Comparison of ENCODE assay signal across 8 cellular contexts in the genomic region with DNA sequence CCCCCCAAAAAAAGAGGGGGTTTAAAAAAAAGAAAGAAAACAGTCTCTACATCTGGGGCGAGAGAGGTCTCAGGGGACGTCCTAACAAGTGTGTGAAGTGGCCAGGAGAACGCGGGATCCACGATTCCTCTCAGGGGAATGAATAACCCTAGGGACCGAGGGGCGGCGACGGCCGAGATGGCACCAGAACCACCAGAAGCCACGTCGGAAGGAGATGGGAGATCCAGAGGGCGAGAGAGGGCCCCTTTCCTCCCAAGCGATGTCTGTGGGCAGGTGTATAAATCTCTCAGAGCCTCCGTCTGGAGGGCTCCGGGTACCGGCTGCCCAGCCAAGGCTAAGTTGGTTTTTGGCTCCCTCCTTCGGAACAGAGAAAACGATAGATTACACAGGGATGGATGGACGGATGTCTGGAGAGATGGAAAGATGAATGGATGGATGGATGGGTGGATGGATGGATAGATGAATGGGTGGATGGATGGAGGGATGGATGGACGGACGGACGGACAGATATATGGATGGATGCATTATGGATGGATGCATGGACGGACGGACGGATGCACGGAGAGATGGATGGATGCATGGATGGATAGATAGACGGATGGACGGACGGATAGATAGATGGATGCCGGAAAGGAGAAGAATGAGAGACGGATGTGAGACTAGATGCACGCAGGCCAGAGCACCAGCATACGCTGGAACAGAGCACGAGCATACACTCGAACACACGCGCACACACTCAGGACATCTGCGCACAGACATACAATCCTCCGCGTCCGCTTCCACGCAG. TPM values are rescaled to one million over a fixed set of nuclear protein-coding genes. Genes with fewer than 3 reads are reported as not detected.
A peak's percentile ranks its signal among the peaks of the same experiment; 100 is the strongest.
DNase-seq lines count a peak whose midpoint lies in the region; ATAC-seq and TF ChIP-seq lines count a peak whose summit lies in the region.

No MANE protein-coding gene starts in this region.

- no peaks in the 10 kb centered on the region for H3K9me3 Mint-ChIP-seq in stimulated activated naive B cell treated with anti-CD40 and anti-IgM and Interleukin-4, amounts not matched to agents 10 μg/mL and 1 μg/mL and 100 μg/mL, for 72 hours

- DNase-seq in GM03348 (ENCODE audit: low spot score) (peak; percentile 44), NCI-H526 (lab: John Stamatoyannopoulos, UW) (peak; percentile 68 to 84), brain microvascular endothelial cell (peak; percentile 6), kidney epithelial cell (ENCODE audit: low read depth) (no peak), epidermal melanocyte (ENCODE audit: insufficient read length, low spot score) (no peak)
- DNase-seq in stimulated activated naive B cell treated with anti-CD40 and anti-IgM and Interleukin-4, amounts not matched to agents 10 μg/mL and 1 μg/mL and 100 μg/mL, for 72 hours: peak; percentile 10

- H3K27me3 Mint-ChIP-seq in stimulated activated naive B cell treated with anti-CD40 and anti-IgM and Interleukin-4, amounts not matched to agents 10 μg/mL and 1 μg/mL and 100 μg/mL, for 72 hours: peaks cover 32 to 58% of the 10 kb centered on the region in 2 donors

- H3K4me3 Mint-ChIP-seq in stimulated activated naive B cell treated with anti-CD40 and anti-IgM and Interleukin-4, amounts not matched to agents 10 μg/mL and 1 μg/mL and 100 μg/mL, for 72 hours: peak overlapping the region; percentile 89 to 96

- TF ChIP-seq CTCF in brain microvascular endothelial cell (IDR thresholded peaks at IDR 0.05; ENCODE audit: low read depth, low read length, missing control alignments): peak; percentile 40
- TF ChIP-seq CTCF in kidney epithelial cell (IDR thresholded peaks at IDR 0.05; ENCODE audit: insufficient read depth, low read length, poor library complexity, severe bottlenecking): peak; percentile 46

- no peak overlapping the region for H3K27ac ChIP-seq in brain microvascular endothelial cell

- no peaks in the 10 kb centered on the region for H3K36me3 ChIP-seq in brain microvascular endothelial cell (replicated peaks)
- H3K36me3 ChIP-seq in kidney epithelial cell (ENCODE audit: control insufficient read depth, insufficient read depth, low read length): no peaks in the 10 kb centered on the region

- peaks cover 28 to 53% of the 10 kb centered on the region in 2 donors for H3K4me1 Mint-ChIP-seq in stimulated activated naive B cell treated with anti-CD40 and anti-IgM and Interleukin-4, amounts not matched to agents 10 μg/mL and 1 μg/mL and 100 μg/mL, for 72 hours

- H3K27me3 ChIP-seq in brain microvascular endothelial cell (replicated peaks): no peaks in the 10 kb centered on the region
- H3K27me3 ChIP-seq in kidney epithelial cell (ENCODE audit: control insufficient read depth, insufficient read depth, low read length): no peaks in the 10 kb centered on the region

- peaks cover 0 to 3% of the 10 kb centered on the region in 2 donors for H3K36me3 Mint-ChIP-seq in stimulated activated naive B cell treated with anti-CD40 and anti-IgM and Interleukin-4, amounts not matched to agents 10 μg/mL and 1 μg/mL and 100 μg/mL, for 72 hours

- no peak for ATAC-seq in stimulated activated naive B cell treated with anti-CD40 and anti-IgM and Interleukin-4, amounts not matched to agents 10 μg/mL and 1 μg/mL and 100 μg/mL, for 72 hours (replicated peaks)
- ATAC-seq in GM18861 (IDR thresholded peaks at IDR 0.05; ENCODE audit: unreplicated experiment) (no peak), HG02623 (IDR thresholded peaks at IDR 0.05; ENCODE audit: unreplicated experiment) (no peak)

- H3K4me3 ChIP-seq in brain microvascular endothelial cell (ENCODE audit: low read depth, low read length): peak overlapping the region; percentile 76
- peak overlapping the region; percentile 84 for H3K4me3 ChIP-seq in kidney epithelial cell (ENCODE audit: low read depth, low read length)

- peak overlapping the region; percentile 59 for H3K27ac Mint-ChIP-seq in stimulated activated naive B cell treated with anti-CD40 and anti-IgM and Interleukin-4, amounts not matched to agents 10 μg/mL and 1 μg/mL and 100 μg/mL, for 72 hours

- in situ Hi-C loops in brain microvascular endothelial cell (cut with HindIII; ENCODE audit: low pct_ligation_motif_present, low sequenced_read_pairs): no loop called here

RNA-seq across cellular contexts. Expression of a gene that starts 1.6 kb away (rescaled TPM):
- 6.5 and 6.6 TPM in 2 replicates for total RNA-seq in kidney epithelial cell

Comparison
In these comparisons a context has a peak if more than half of its experiments do, and no peak if none do; other contexts are left out.
1. DNase-seq: peak in GM03348 (single experiment), NCI-H526 (2 of 2), brain microvascular endothelial cell (single experiment) and stimulated activated naive B cell treated with anti-CD40 and anti-IgM and Interleukin-4, amounts not matched to agents 10 μg/mL and 1 μg/mL and 100 μg/mL, for 72 hours (single experiment); none in kidney epithelial cell (single experiment) and epidermal melanocyte (single experiment).